8 cellular contexts compared by ENCODE assay signal in genomic region chr9:134689320-134690181, GRCh38.
A peak's percentile ranks its signal among the peaks of the same experiment; 100 is the strongest.
DNase-seq lines count a peak whose midpoint lies in the region; ATAC-seq and TF ChIP-seq lines count a peak whose summit lies in the region.

No MANE protein-coding gene starts in this region.

- H3K4me3 ChIP-seq in KMS-11 (IDR thresholded peaks at IDR 0.05; ENCODE audit: insufficient read depth, low read depth, low read length) (no peak overlapping the region), astrocyte of the spinal cord (ENCODE audit: low read depth, low read length) (no peak overlapping the region), iPS DF 6.9 (ENCODE audit: low read length) (no peak overlapping the region)

- no CpG with 5 or more reads among the region's 20 CpGs for WGBS in iPS DF 6.9 (ENCODE audit: insufficient coverage, insufficient read length)

- TF ChIP-seq CTCF in KMS-11 (conservative IDR thresholded peaks at IDR 0.05; ENCODE audit: low read depth, low read length) (peak; percentile 63), astrocyte of the spinal cord (IDR thresholded peaks at IDR 0.05; ENCODE audit: low read depth, low read length) (peak; percentile 91)

- H3K27ac ChIP-seq in KMS-11 = no peak overlapping the region
- no peak overlapping the region for H3K27ac ChIP-seq in iPS DF 6.9 (ENCODE audit: low read length)

- H3K4me1 ChIP-seq in KMS-11 (ENCODE audit: low read depth, poor library complexity, severe bottlenecking) (no peaks in the 10 kb centered on the region), iPS DF 6.9 (ENCODE audit: control insufficient read depth, insufficient read depth, low read length) (no peaks in the 10 kb centered on the region; the same call in 1 of the 2 replicates)

- no peak overlapping the region for H3K9ac ChIP-seq in KMS-11

- H3K9me3 ChIP-seq in iPS DF 6.9 (ENCODE audit: control insufficient read depth, insufficient read depth, low read length) = no peaks in the 10 kb centered on the region; the same call in 1 of the 2 replicates

- no peak for ATAC-seq in HG02798 (IDR thresholded peaks at IDR 0.05; ENCODE audit: poor library complexity, unreplicated experiment)

- no peak overlapping the region for H2AFZ ChIP-seq in KMS-11 (ENCODE audit: low read depth)

- in situ Hi-C loops in astrocyte of the spinal cord (cut with HindIII; ENCODE audit: low sequenced_read_pairs) = no loop called here

- no peak overlapping the region for H3K4me2 ChIP-seq in KMS-11

- H3K27me3 ChIP-seq in KMS-11 (ENCODE audit: insufficient read depth, low read depth) = peaks cover 52% of the 10 kb centered on the region
- no peaks in the 10 kb centered on the region for H3K27me3 ChIP-seq in iPS DF 6.9 (ENCODE audit: control insufficient read depth, insufficient read depth, low read length)

- no peaks in the 10 kb centered on the region for H3K36me3 ChIP-seq in KMS-11 (ENCODE audit: insufficient read depth)
- no peaks in the 10 kb centered on the region; the same call in 1 of the 2 replicates for H3K36me3 ChIP-seq in iPS DF 6.9 (ENCODE audit: control insufficient read depth, insufficient read depth, low read length)

- no peaks in the 10 kb centered on the region for H3K79me2 ChIP-seq in KMS-11 (ENCODE audit: insufficient read depth, low read depth)

- no peaks in the 10 kb centered on the region for H4K20me1 ChIP-seq in KMS-11 (ENCODE audit: insufficient read depth)

- peak; percentile 13 for DNase-seq in NCI-H748 (lab: John Stamatoyannopoulos, UW; ENCODE audit: unreplicated experiment)
- DNase-seq in NCI-H748 treated with DMSO at 0.1 percent for 48 hours (lab: John Stamatoyannopoulos, UW) = no peak
- peak; percentile 51 for DNase-seq in astrocyte of the spinal cord (ENCODE audit: low read depth, low spot score)
- DNase-seq in iPS DF 6.9 (ENCODE audit: low read depth, low spot score) = peak; percentile 52
- peak; percentile 11 for DNase-seq in stimulated activated CD4-positive, alpha-beta T cell treated with anti-CD3 and anti-CD28 coated beads, Interleukin-4, amount 100 ng/mL, for 24 hours
- no peak for DNase-seq in NCI-H774 (lab: John Stamatoyannopoulos, UW)

Comparison
In these comparisons a context has a peak if more than half of its experiments do, and no peak if none do; other contexts are left out.
1. DNase-seq: peak in NCI-H748 (single experiment), astrocyte of the spinal cord (single experiment), iPS DF 6.9 (single experiment) and stimulated activated CD4-positive, alpha-beta T cell treated with anti-CD3 and anti-CD28 coated beads, Interleukin-4, amount 100 ng/mL, for 24 hours (single experiment); none in NCI-H748 treated with DMSO at 0.1 percent for 48 hours (single experiment) and NCI-H774 (single experiment).